Comparison of ENCODE assay signal across 8 cellular contexts in genomic region chr17:4945944-4946280, GRCh38. TPM values are rescaled to one million over a fixed set of nuclear protein-coding genes. Genes with fewer than 3 reads are reported as not detected.
DNase-seq lines count a peak whose midpoint lies in the region; ATAC-seq and TF ChIP-seq lines count a peak whose summit lies in the region.
"Had no signal": no experiment of that assay in that cellular context is flagged by ENCODE, and none has a peak within 500 bp of the region (broad histone marks: within the 10 kb centered on the region; RNA-seq: fewer than 3 reads in every experiment).

No MANE protein-coding gene starts in this region.

- TF ChIP-seq CTCF in fibroblast of villous mesenchyme (IDR thresholded peaks at IDR 0.05; ENCODE audit: insufficient read depth, low read depth, low read length), result no peak
- no peak for TF ChIP-seq CTCF in smooth muscle cell (IDR thresholded peaks at IDR 0.05; ENCODE audit: borderline replicate concordance, insufficient read depth, poor library complexity, severe bottlenecking)

- peaks cover 69 to 77% (median 70%) of the 10 kb centered on the region in 3 donors for H3K4me1 Mint-ChIP-seq in T-cell

- peaks cover 40% of the 10 kb centered on the region for H4K20me1 ChIP-seq in smooth muscle cell (ENCODE audit: low read depth)

- 63% methylated on average over 4 of the region's 4 CpGs for WGBS in smooth muscle cell (ENCODE audit: low lambda C conversion rate)

- peak overlapping the region; percentile 94 for H3K9ac ChIP-seq in smooth muscle cell (ENCODE audit: low read depth)

- H3K27me3 Mint-ChIP-seq in T-cell, result no peaks in the 10 kb centered on the region

- CTCF ChIA-PET in T-cell (lab: Charles Lee), result interaction anchor here in 1 of 2 donors (1.0 kb wide), 1 partner anchor 21 kb away, joined by 4 read pairs; no protein-coding TSS in a partner anchor

- peak; percentile 29 for DNase-seq in H7
- DNase-seq in T-cell, result no peak
- no peak for DNase-seq in fibroblast of villous mesenchyme (ENCODE audit: low read depth)
- DNase-seq in smooth muscle cell (lab: John Stamatoyannopoulos, UW; ENCODE audit: unreplicated experiment), result no peak

- peaks cover 50% of the 10 kb centered on the region for H3K36me3 Mint-ChIP-seq in T-cell

- H3K27me3 ChIP-seq in H7 (ENCODE audit: control insufficient read depth, insufficient read depth, low read length) (no peaks in the 10 kb centered on the region), smooth muscle cell (ENCODE audit: low read depth) (no peaks in the 10 kb centered on the region)

- ATAC-seq in T-cell (replicated peaks in 1 of 4) (no peak), GM19467 (IDR thresholded peaks at IDR 0.05; ENCODE audit: unreplicated experiment) (no peak), GM21529 (IDR thresholded peaks at IDR 0.05; ENCODE audit: unreplicated experiment) (no peak), GM21515 (IDR thresholded peaks at IDR 0.05; ENCODE audit: unreplicated experiment) (no peak)

- no peak overlapping the region for H2AFZ ChIP-seq in smooth muscle cell (ENCODE audit: low read depth)

- peak overlapping the region; percentile 96 for H3K27ac ChIP-seq in smooth muscle cell (ENCODE audit: low read depth)

- H3F3A ChIP-seq in smooth muscle cell (ENCODE audit: low read depth), result peaks cover 42% of the 10 kb centered on the region

- peaks cover 34% of the 10 kb centered on the region for H3K36me3 ChIP-seq in H7 (replicated peaks; ENCODE audit: control insufficient read depth, insufficient read depth, low read length)
- H3K36me3 ChIP-seq in smooth muscle cell (ENCODE audit: low read depth), result no peaks in the 10 kb centered on the region

- H3K9me3 Mint-ChIP-seq in T-cell, result no peaks in the 10 kb centered on the region

- H3K4me3 ChIP-seq in H7 (ENCODE audit: insufficient read depth, low read depth, low read length), result no peak overlapping the region
- H3K4me3 ChIP-seq in fibroblast of villous mesenchyme (ENCODE audit: low read depth, low read length), result peak overlapping the region; percentile 98
- peak overlapping the region; percentile 96 for H3K4me3 ChIP-seq in smooth muscle cell

- no peaks in the 10 kb centered on the region for H3K9me3 ChIP-seq in smooth muscle cell (replicated peaks; ENCODE audit: low read depth)

- peak overlapping the region; percentile 90 for H3K4me2 ChIP-seq in smooth muscle cell

- peak overlapping the region; percentile 96 to 97 for H3K27ac Mint-ChIP-seq in T-cell

- H3K79me2 ChIP-seq in smooth muscle cell (ENCODE audit: low read depth), result peaks cover 65% of the 10 kb centered on the region

- peak overlapping the region; percentile 97 to 100 (median 98) for H3K4me3 Mint-ChIP-seq in T-cell

- POLR2A ChIA-PET in T-cell (lab: Charles Lee), result interaction anchor here in 1 of 2 donors (0.6 to 1.4 kb wide), 2 partner anchors 22 to 91 kb away, joined by 3 to 5 read pairs; partner anchors contain the start of gene SPAG7

- peaks cover 28% of the 10 kb centered on the region for H3K4me1 ChIP-seq in smooth muscle cell (ENCODE audit: low read depth)

RNA-seq across cellular contexts. Expression of gene PFN1, which starts 2.4 kb away (rescaled TPM):
- total RNA-seq in H7 (2014; rRNA removed; shearing (Covaris generic)), result 1,296 and 1,480 TPM in 2 replicates
- 100 to 1,000 TPM; 654 to 853 (median 744) TPM for total RNA-seq in T-cell
- total RNA-seq in fibroblast of villous mesenchyme, result 581 and 784 TPM in 2 replicates
- total RNA-seq in smooth muscle cell, result 681 and 838 TPM in 2 replicates
- polyA plus RNA-seq in smooth muscle cell, result 1,482 and 1,485 TPM in 2 replicates

RNA-seq across cellular contexts. Expression of gene ENO3, which starts 5.0 kb away (rescaled TPM):
- total RNA-seq in H7 (2014; rRNA removed; shearing (Covaris generic)), result 24.2 and 25.7 TPM in 2 replicates
- total RNA-seq in T-cell (10 to 100 TPM; 31.0 to 38.4 (median 36.3) TPM), fibroblast of villous mesenchyme (2.6 and 7.4 TPM in 2 replicates), smooth muscle cell (2.4 and 5.9 TPM in 2 replicates)
- 13.1 and 14.5 TPM in 2 replicates for polyA plus RNA-seq in smooth muscle cell

RNA-seq across cellular contexts. Expression of gene RNF167, which starts 5.8 kb away (rescaled TPM):
- 67.0 and 87.6 TPM in 2 replicates for total RNA-seq in H7 (2014; rRNA removed; shearing (Covaris generic))
- total RNA-seq in T-cell, result 100 to 1,000 TPM; 109 to 158 (median 135) TPM
- 26.4 and 34.5 TPM in 2 replicates for total RNA-seq in fibroblast of villous mesenchyme
- total RNA-seq in smooth muscle cell, result 23.7 and 39.6 TPM in 2 replicates
- polyA plus RNA-seq in smooth muscle cell, result 59.4 and 61.6 TPM in 2 replicates

RNA-seq across cellular contexts. Expression of gene SLC25A11, which starts 6.1 kb away (rescaled TPM):
- 143 and 169 TPM in 2 replicates for total RNA-seq in H7 (2014; rRNA removed; shearing (Covaris generic))
- total RNA-seq in T-cell (10 to 100 TPM; 30.9 to 51.6 (median 47.0) TPM), fibroblast of villous mesenchyme (51.8 and 64.7 TPM in 2 replicates), smooth muscle cell (29.9 and 39.3 TPM in 2 replicates)
- polyA plus RNA-seq in smooth muscle cell, result 64.9 and 67.5 TPM in 2 replicates

RNA-seq across cellular contexts. Expression of gene GP1BA, which starts 13.8 kb away (rescaled TPM):
- total RNA-seq in H7 (2014; rRNA removed; shearing (Covaris generic)), result not detected in 2 replicates
- total RNA-seq in T-cell (under 1 TPM in 1 of 5 donors, not detected in 4; 0.40 TPM), fibroblast of villous mesenchyme (not detected in 2 replicates), smooth muscle cell (not detected in 2 replicates)
- 0.07 and 0.41 TPM in 2 replicates for polyA plus RNA-seq in smooth muscle cell
- total RNA-seq: activated CD8-positive, alpha-beta memory T cell treated with anti-CD3 and anti-CD28 coated beads for 36 hours had no signal
